2 cellular contexts compared by ENCODE assay signal in the genomic region with DNA sequence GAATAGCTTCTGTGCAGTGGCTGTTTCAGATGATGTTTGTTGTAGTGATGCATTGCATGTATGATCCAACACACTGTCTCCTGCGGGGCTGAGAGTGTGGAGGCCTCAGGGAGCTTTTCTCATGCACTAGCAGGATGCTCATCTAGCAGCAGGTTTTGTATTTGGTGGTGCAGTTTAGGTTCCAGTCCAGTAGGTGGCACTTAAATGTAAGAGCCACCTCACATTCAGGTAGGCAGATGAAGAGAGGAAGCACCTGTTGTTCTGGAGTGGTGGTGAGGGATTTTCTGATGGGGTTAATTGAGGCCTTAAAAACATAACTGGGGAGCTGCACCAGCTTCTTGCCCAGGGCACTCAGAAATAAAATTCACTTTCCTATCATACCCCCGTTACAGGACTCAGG.
TF ChIP-seq lines count a peak whose summit lies in the region.

No MANE protein-coding gene starts in this region.

TF ChIP-seq in SK-N-SH, 30 proteins besides CTCF, POLR2A, EP300 and RAD21 (continued from another document):
- TF ChIP-seq, protein P1, sequence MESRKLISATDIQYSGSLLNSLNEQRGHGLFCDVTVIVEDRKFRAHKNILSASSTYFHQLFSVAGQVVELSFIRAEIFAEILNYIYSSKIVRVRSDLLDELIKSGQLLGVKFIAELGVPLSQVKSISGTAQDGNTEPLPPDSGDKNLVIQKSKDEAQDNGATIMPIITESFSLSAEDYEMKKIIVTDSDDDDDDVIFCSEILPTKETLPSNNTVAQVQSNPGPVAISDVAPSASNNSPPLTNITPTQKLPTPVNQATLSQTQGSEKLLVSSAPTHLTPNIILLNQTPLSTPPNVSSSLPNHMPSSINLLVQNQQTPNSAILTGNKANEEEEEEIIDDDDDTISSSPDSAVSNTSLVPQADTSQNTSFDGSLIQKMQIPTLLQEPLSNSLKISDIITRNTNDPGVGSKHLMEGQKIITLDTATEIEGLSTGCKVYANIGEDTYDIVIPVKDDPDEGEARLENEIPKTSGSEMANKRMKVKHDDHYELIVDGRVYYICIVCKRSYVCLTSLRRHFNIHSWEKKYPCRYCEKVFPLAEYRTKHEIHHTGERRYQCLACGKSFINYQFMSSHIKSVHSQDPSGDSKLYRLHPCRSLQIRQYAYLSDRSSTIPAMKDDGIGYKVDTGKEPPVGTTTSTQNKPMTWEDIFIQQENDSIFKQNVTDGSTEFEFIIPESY (IDR thresholded peaks at IDR 0.05; ENCODE audit: borderline replicate concordance, low read depth) = no peak
- TF ChIP-seq MEF2A (IDR thresholded peaks at IDR 0.05; ENCODE audit: borderline replicate concordance, low read depth) = no peak
- no peak for TF ChIP-seq TEAD4 (IDR thresholded peaks at IDR 0.05; ENCODE audit: borderline replicate concordance, insufficient read depth)
- TF ChIP-seq, protein P2, sequence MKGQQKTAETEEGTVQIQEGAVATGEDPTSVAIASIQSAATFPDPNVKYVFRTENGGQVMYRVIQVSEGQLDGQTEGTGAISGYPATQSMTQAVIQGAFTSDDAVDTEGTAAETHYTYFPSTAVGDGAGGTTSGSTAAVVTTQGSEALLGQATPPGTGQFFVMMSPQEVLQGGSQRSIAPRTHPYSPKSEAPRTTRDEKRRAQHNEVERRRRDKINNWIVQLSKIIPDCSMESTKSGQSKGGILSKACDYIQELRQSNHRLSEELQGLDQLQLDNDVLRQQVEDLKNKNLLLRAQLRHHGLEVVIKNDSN (IDR thresholded peaks at IDR 0.05; ENCODE audit: borderline replicate concordance, low read depth) = no peak
- TF ChIP-seq, protein P3, sequence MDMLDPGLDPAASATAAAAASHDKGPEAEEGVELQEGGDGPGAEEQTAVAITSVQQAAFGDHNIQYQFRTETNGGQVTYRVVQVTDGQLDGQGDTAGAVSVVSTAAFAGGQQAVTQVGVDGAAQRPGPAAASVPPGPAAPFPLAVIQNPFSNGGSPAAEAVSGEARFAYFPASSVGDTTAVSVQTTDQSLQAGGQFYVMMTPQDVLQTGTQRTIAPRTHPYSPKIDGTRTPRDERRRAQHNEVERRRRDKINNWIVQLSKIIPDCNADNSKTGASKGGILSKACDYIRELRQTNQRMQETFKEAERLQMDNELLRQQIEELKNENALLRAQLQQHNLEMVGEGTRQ (IDR thresholded peaks at IDR 0.05; ENCODE audit: borderline replicate concordance, low read depth, low read length) = no peak
- TF ChIP-seq SIN3A (IDR thresholded peaks at IDR 0.05; ENCODE audit: borderline replicate concordance, low read depth, low read length) = no peak
- TF ChIP-seq FOSL2 (IDR thresholded peaks at IDR 0.05; ENCODE audit: borderline replicate concordance, low read depth) = no peak
- TF ChIP-seq YY1 (IDR thresholded peaks at IDR 0.05; ENCODE audit: low read depth) = no peak

TF ChIP-seq in SK-N-SH treated with all-trans-retinoic acid at 6 μM for 48 hours, 23 proteins besides CTCF, POLR2A, EP300 and RAD21 (continued from another document):
- TF ChIP-seq, protein P4, sequence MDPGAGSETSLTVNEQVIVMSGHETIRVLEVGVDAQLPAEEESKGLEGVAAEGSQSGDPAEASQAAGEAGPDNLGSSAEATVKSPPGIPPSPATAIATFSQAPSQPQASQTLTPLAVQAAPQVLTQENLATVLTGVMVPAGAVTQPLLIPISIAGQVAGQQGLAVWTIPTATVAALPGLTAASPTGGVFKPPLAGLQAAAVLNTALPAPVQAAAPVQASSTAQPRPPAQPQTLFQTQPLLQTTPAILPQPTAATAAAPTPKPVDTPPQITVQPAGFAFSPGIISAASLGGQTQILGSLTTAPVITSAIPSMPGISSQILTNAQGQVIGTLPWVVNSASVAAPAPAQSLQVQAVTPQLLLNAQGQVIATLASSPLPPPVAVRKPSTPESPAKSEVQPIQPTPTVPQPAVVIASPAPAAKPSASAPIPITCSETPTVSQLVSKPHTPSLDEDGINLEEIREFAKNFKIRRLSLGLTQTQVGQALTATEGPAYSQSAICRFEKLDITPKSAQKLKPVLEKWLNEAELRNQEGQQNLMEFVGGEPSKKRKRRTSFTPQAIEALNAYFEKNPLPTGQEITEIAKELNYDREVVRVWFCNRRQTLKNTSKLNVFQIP (CRISPR knock-in tag; IDR thresholded peaks at IDR 0.05; ENCODE audit: borderline replicate concordance, low read depth) = no peak
- TF ChIP-seq PPARA (CRISPR knock-in tag; IDR thresholded peaks at IDR 0.05; ENCODE audit: borderline replicate concordance) = no peak
- TF ChIP-seq, protein P5, sequence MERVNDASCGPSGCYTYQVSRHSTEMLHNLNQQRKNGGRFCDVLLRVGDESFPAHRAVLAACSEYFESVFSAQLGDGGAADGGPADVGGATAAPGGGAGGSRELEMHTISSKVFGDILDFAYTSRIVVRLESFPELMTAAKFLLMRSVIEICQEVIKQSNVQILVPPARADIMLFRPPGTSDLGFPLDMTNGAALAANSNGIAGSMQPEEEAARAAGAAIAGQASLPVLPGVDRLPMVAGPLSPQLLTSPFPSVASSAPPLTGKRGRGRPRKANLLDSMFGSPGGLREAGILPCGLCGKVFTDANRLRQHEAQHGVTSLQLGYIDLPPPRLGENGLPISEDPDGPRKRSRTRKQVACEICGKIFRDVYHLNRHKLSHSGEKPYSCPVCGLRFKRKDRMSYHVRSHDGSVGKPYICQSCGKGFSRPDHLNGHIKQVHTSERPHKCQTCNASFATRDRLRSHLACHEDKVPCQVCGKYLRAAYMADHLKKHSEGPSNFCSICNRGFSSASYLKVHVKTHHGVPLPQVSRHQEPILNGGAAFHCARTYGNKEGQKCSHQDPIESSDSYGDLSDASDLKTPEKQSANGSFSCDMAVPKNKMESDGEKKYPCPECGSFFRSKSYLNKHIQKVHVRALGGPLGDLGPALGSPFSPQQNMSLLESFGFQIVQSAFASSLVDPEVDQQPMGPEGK (CRISPR knock-in tag; IDR thresholded peaks at IDR 0.05; ENCODE audit: borderline replicate concordance) = no peak
- TF ChIP-seq ZNF8 (CRISPR knock-in tag; IDR thresholded peaks at IDR 0.05) = no peak
- TF ChIP-seq TOX (CRISPR knock-in tag; IDR thresholded peaks at IDR 0.05; ENCODE audit: borderline replicate concordance) = no peak
- no peak for TF ChIP-seq ISL1 (CRISPR knock-in tag; IDR thresholded peaks at IDR 0.05)
- TF ChIP-seq ZNF70 (CRISPR knock-in tag; IDR thresholded peaks at IDR 0.05) = no peak
- TF ChIP-seq, protein P6, sequence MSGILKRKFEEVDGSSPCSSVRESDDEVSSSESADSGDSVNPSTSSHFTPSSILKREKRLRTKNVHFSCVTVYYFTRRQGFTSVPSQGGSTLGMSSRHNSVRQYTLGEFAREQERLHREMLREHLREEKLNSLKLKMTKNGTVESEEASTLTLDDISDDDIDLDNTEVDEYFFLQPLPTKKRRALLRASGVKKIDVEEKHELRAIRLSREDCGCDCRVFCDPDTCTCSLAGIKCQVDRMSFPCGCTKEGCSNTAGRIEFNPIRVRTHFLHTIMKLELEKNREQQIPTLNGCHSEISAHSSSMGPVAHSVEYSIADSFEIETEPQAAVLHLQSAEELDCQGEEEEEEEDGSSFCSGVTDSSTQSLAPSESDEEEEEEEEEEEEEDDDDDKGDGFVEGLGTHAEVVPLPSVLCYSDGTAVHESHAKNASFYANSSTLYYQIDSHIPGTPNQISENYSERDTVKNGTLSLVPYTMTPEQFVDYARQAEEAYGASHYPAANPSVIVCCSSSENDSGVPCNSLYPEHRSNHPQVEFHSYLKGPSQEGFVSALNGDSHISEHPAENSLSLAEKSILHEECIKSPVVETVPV (CRISPR knock-in tag; IDR thresholded peaks at IDR 0.05) = no peak
- TF ChIP-seq RARB (CRISPR knock-in tag; IDR thresholded peaks at IDR 0.05) = no peak
- TF ChIP-seq, protein P7, sequence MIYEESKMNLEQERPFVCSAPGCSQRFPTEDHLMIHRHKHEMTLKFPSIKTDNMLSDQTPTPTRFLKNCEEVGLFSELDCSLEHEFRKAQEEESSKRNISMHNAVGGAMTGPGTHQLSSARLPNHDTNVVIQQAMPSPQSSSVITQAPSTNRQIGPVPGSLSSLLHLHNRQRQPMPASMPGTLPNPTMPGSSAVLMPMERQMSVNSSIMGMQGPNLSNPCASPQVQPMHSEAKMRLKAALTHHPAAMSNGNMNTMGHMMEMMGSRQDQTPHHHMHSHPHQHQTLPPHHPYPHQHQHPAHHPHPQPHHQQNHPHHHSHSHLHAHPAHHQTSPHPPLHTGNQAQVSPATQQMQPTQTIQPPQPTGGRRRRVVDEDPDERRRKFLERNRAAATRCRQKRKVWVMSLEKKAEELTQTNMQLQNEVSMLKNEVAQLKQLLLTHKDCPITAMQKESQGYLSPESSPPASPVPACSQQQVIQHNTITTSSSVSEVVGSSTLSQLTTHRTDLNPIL (CRISPR knock-in tag; IDR thresholded peaks at IDR 0.05; ENCODE audit: low read depth) = no peak
- no peak for TF ChIP-seq ZFP30 (CRISPR knock-in tag; IDR thresholded peaks at IDR 0.05)
- no peak for TF ChIP-seq BACH2 (CRISPR knock-in tag; IDR thresholded peaks at IDR 0.05; ENCODE audit: borderline replicate concordance)
- TF ChIP-seq SNAI2 (CRISPR knock-in tag; IDR thresholded peaks at IDR 0.05) = no peak
- TF ChIP-seq TCF4 (CRISPR knock-in tag; IDR thresholded peaks at IDR 0.05; ENCODE audit: borderline replicate concordance) = no peak
- no peak for TF ChIP-seq ZNF565 (CRISPR knock-in tag; conservative IDR thresholded peaks at IDR 0.05; ENCODE audit: low read depth)
- no peak for TF ChIP-seq ZFP3 (CRISPR knock-in tag; IDR thresholded peaks at IDR 0.05)
- no peak for TF ChIP-seq ESRRG (CRISPR knock-in tag; IDR thresholded peaks at IDR 0.05)
- TF ChIP-seq, protein P8, sequence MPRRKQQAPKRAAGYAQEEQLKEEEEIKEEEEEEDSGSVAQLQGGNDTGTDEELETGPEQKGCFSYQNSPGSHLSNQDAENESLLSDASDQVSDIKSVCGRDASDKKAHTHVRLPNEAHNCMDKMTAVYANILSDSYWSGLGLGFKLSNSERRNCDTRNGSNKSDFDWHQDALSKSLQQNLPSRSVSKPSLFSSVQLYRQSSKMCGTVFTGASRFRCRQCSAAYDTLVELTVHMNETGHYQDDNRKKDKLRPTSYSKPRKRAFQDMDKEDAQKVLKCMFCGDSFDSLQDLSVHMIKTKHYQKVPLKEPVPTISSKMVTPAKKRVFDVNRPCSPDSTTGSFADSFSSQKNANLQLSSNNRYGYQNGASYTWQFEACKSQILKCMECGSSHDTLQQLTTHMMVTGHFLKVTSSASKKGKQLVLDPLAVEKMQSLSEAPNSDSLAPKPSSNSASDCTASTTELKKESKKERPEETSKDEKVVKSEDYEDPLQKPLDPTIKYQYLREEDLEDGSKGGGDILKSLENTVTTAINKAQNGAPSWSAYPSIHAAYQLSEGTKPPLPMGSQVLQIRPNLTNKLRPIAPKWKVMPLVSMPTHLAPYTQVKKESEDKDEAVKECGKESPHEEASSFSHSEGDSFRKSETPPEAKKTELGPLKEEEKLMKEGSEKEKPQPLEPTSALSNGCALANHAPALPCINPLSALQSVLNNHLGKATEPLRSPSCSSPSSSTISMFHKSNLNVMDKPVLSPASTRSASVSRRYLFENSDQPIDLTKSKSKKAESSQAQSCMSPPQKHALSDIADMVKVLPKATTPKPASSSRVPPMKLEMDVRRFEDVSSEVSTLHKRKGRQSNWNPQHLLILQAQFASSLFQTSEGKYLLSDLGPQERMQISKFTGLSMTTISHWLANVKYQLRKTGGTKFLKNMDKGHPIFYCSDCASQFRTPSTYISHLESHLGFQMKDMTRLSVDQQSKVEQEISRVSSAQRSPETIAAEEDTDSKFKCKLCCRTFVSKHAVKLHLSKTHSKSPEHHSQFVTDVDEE (CRISPR knock-in tag; IDR thresholded peaks at IDR 0.05) = no peak
TF ChIP-seq in SK-N-SH treated with all-trans-retinoic acid at 6 μM for 48 hours: peak in this region for 0.
